ENCODE assay signal across 8 cellular contexts in genomic region chr3:136752327-136753111, GRCh38. TPM values are rescaled to one million over a fixed set of nuclear protein-coding genes. Genes with fewer than 3 reads are reported as not detected.
DNase-seq lines count a peak whose midpoint lies in the region; ATAC-seq and TF ChIP-seq lines count a peak whose summit lies in the region.

Gene STAG1 (minus strand): TSS chr3:136752378. CDS start chr3:136630898, 121,480 bp downstream.

- POLR2A ChIA-PET in activated CD4-positive, alpha-beta T cell treated with anti-CD3 and anti-CD28 coated beads, Interleukin-2, amount 10 ng/mL, durations not matched to agents 7 days and 5 days (lab: Charles Lee): interaction anchor here (0.6 to 1.5 kb wide), 9 partner anchors 110 to 1330 kb away, joined by 3 to 8 read pairs (median 7); partner anchors contain the start of genes MSL2 and NCK1

- H3K4me3 Mint-ChIP-seq in activated CD4-positive, alpha-beta T cell treated with anti-CD3 and anti-CD28 coated beads, Interleukin-2, amount 10 ng/mL, durations not matched to agents 7 days and 5 days: peak within 1 kb of the TSS; percentile 91

- H3K4me1 Mint-ChIP-seq in activated CD4-positive, alpha-beta T cell treated with anti-CD3 and anti-CD28 coated beads, Interleukin-2, amount 10 ng/mL, durations not matched to agents 7 days and 5 days: peaks cover 38% of the 10 kb centered on the region

- TF ChIP-seq CTCF in C4-2B (conservative IDR thresholded peaks at IDR 0.05): peak; percentile 100

- ATAC-seq in GM19328 (IDR thresholded peaks at IDR 0.05; ENCODE audit: unreplicated experiment) (peak; percentile 80), HG03520 (IDR thresholded peaks at IDR 0.05; ENCODE audit: unreplicated experiment) (peak; percentile 81), left lobe of liver (peak; percentile 87)

- peak within 1 kb of the TSS; percentile 99 for H3K27ac Mint-ChIP-seq in activated CD4-positive, alpha-beta T cell treated with anti-CD3 and anti-CD28 coated beads, Interleukin-2, amount 10 ng/mL, durations not matched to agents 7 days and 5 days

- peak within 1 kb of the TSS; percentile 97 for H3K27ac ChIP-seq in C4-2B

- CTCF ChIA-PET in activated CD4-positive, alpha-beta T cell treated with anti-CD3 and anti-CD28 coated beads, Interleukin-2, amount 10 ng/mL, durations not matched to agents 7 days and 5 days (lab: Charles Lee): interaction anchor here (0.5 to 3.7 kb wide), 94 partner anchors 8 to 684 kb away, joined by 3 to 52 read pairs (median 4); partner anchors contain the start of genes MSL2, NCK1 and PCCB

- H3K27me3 Mint-ChIP-seq in activated CD4-positive, alpha-beta T cell treated with anti-CD3 and anti-CD28 coated beads, Interleukin-2, amount 10 ng/mL, durations not matched to agents 7 days and 5 days: no peaks in the 10 kb centered on the region

- peaks cover 4% of the 10 kb centered on the region for H3K36me3 Mint-ChIP-seq in activated CD4-positive, alpha-beta T cell treated with anti-CD3 and anti-CD28 coated beads, Interleukin-2, amount 10 ng/mL, durations not matched to agents 7 days and 5 days (ENCODE audit: low read depth)

- no peaks in the 10 kb centered on the region for H3K9me3 Mint-ChIP-seq in activated CD4-positive, alpha-beta T cell treated with anti-CD3 and anti-CD28 coated beads, Interleukin-2, amount 10 ng/mL, durations not matched to agents 7 days and 5 days

- DNase-seq in NCI-H526 treated with DMSO at 0.1 percent for 48 hours (lab: John Stamatoyannopoulos, UW) (peak; percentile 98), cortex of kidney (lab: John Stamatoyannopoulos, UW) (peak; percentile 100), left lobe of liver (ENCODE audit: low spot score) (peak; percentile 100)
- DNase-seq in activated CD4-positive, alpha-beta T cell treated with anti-CD3 and anti-CD28 coated beads, Interleukin-2, amount 10 ng/mL, durations not matched to agents 7 days and 5 days: peak; percentile 98
- DNase-seq in stimulated activated CD4-positive, alpha-beta T cell treated with anti-CD3 and anti-CD28 coated beads, Interleukin-2, amount 100 ng/mL, for 4 hours (ENCODE audit: low read depth): peak; percentile 98

RNA-seq across cellular contexts. Expression of gene STAG1, which starts in this region (rescaled TPM):
- total RNA-seq in activated CD4-positive, alpha-beta T cell treated with anti-CD3 and anti-CD28 coated beads, Interleukin-2, amount 10 ng/mL, durations not matched to agents 7 days and 5 days: 10 to 100 TPM; 40.9 to 45.7 TPM
- total RNA-seq in left lobe of liver: 11.0 TPM

Comparison
In these comparisons a context has a peak if more than half of its experiments do, and no peak if none do; other contexts are left out.
1. Peak in every context shown above with its lines: DNase-seq, ATAC-seq and H3K27ac ChIP-seq.